ENCODE assay signal across 1 cellular context in the genomic region with DNA sequence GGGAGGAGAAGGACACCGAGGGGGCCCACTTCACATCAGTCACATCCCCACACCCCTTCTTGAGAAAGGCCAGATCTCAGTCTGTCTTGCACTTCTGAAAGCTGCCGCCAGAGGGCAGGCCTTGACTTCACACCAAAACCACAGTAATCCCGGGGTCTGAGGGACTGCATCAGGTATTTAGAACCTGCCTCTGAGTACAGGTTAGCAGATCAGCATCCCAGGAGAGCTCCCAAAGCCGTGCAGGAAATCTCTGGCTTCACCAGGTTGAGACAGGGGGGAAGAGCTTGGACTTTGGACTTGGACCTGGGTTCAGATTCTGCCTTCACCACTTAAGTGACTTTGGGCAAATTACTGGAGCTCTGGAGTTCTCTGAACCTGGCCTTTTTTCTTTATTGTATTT.
TF ChIP-seq lines count a peak whose summit lies in the region.

No MANE protein-coding gene starts in this region.

TF ChIP-seq in GM23338, 12 proteins besides CTCF, POLR2A, EP300 and RAD21 (continued from another document):
- TF ChIP-seq REST (IDR thresholded peaks at IDR 0.05; ENCODE audit: unreplicated experiment), result no peak
TF ChIP-seq in GM23338: peak in this region for 0.
